ENCODE assay signal across 10 cellular contexts in the genomic region with DNA sequence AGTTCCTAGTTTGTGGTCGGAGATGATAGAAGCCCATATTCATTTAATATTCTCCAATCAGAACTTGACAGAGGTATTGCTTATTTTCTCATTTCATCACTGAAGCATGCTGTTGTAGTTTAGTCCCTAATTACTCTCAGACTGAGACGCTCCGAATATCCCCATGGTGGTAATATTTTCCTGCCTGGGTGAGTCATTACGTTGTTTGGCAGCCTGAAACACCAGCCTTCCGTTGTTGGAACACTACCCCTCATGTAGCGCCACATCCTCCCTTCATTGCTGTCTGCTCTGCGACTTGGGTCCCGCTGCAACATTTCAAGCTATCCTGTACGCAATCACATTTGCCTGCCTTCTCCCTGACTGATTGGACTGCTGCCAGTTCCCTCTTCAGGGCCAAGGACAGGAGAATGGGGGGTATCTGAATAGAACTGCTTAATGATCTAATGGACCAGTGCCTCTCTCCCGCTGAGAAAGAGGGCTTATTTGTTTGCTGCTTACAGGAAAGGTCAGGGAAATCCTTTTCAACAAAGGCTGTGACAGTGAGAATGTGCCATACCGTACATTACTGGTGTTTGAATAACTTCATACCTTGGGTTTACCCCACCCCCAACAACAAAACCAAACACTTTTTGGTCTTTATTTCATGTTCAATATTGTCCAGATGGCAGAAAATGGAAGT.
A peak's percentile ranks its signal among the peaks of the same experiment; 100 is the strongest.
DNase-seq lines count a peak whose midpoint lies in the region; ATAC-seq and TF ChIP-seq lines count a peak whose summit lies in the region.
"Had no signal": no experiment of that assay in that cellular context is flagged by ENCODE, and none has a peak within 500 bp of the region (broad histone marks: within the 10 kb centered on the region; RNA-seq: fewer than 3 reads in every experiment).

No MANE protein-coding gene starts in this region.

- intact Hi-C loops in right cardiac atrium (cut with DNase I) (no loop called here), thyroid gland (cut with DNase I) (no loop called here)
- intact Hi-C loops in activated naive CD4-positive, alpha-beta T cell treated with anti-CD3 and anti-CD28 coated beads for 36 hours (cut with micrococcal nuclease) = no loop called here

- CTCF ChIA-PET in WTC11 (lab: Charles Lee) = no interaction called here
- CTCF ChIA-PET in GM10248 (lab: Yijun Ruan, JAX) = no interaction called here
- CTCF ChIA-PET in activated naive CD4-positive, alpha-beta T cell treated with anti-CD3 and anti-CD28 coated beads for 36 hours (lab: Charles Lee) = no interaction called here

- H3K27ac ChIP-seq in right cardiac atrium (ENCODE audit: low read length) = no peak overlapping the region
- peak overlapping the region; percentile 24 to 43 (median 38) for H3K27ac ChIP-seq in thyroid gland

- POLR2A ChIA-PET in WTC11 (lab: Charles Lee) (no interaction called here), GM10248 (lab: Yijun Ruan, JAX) (no interaction called here)

- no peak for TF ChIP-seq CTCF in WTC11 (IDR thresholded peaks at IDR 0.05)
- TF ChIP-seq CTCF in thyroid gland (IDR thresholded peaks at IDR 0.05) = no peak
- no peak for TF ChIP-seq CTCF in GM10248 (IDR thresholded peaks at IDR 0.05; ENCODE audit: control extremely low read depth, extremely low read depth, low read depth, missing control alignments)

- H3K4me1 ChIP-seq in right cardiac atrium (ENCODE audit: control insufficient read depth, insufficient read depth, low read length) (peaks cover 2% of the 10 kb centered on the region), thyroid gland (peaks cover 14 to 19% of the 10 kb centered on the region in 2 donors)

- no peak for TF ChIP-seq POLR2A in thyroid gland (IDR thresholded peaks at IDR 0.05)

- H3K27me3 ChIP-seq in right cardiac atrium (ENCODE audit: control insufficient read depth, insufficient read depth) (no peaks in the 10 kb centered on the region), thyroid gland (no peaks in the 10 kb centered on the region)

- H3K4me3 ChIP-seq in right cardiac atrium (ENCODE audit: low read length) (no peak overlapping the region), thyroid gland (replicated peaks in 1 of 3) (no peak overlapping the region)

- H3K9me3 ChIP-seq in right cardiac atrium (ENCODE audit: control insufficient read depth, low read length) = no peaks in the 10 kb centered on the region
- no peaks in the 10 kb centered on the region for H3K9me3 ChIP-seq in thyroid gland

- H3K4me3 Mint-ChIP-seq in WTC11 = no peak overlapping the region
- H3K4me3 Mint-ChIP-seq in activated naive CD4-positive, alpha-beta T cell treated with anti-CD3 and anti-CD28 coated beads for 36 hours = no peak overlapping the region

- no peaks in the 10 kb centered on the region for H3K36me3 Mint-ChIP-seq in WTC11
- H3K36me3 Mint-ChIP-seq in activated naive CD4-positive, alpha-beta T cell treated with anti-CD3 and anti-CD28 coated beads for 36 hours (ENCODE audit: low read depth) = no peaks in the 10 kb centered on the region

- ATAC-seq in WTC11 (peak; percentile 32; the same call in 1 of the 2 replicates), right cardiac atrium (peak; percentile 41 to 81)
- ATAC-seq: left lobe of liver had no signal

- H3K36me3 ChIP-seq in thyroid gland = no peaks in the 10 kb centered on the region

- WGBS in right cardiac atrium = 53% methylated on average over 11 of the region's 11 CpGs
- WGBS in thyroid gland, 2 donors = 15 to 22% methylated on average over 11 of the region's 11 CpGs

- no peaks in the 10 kb centered on the region for H3K27me3 Mint-ChIP-seq in WTC11 (ENCODE audit: low read depth)
- H3K27me3 Mint-ChIP-seq in activated naive CD4-positive, alpha-beta T cell treated with anti-CD3 and anti-CD28 coated beads for 36 hours (ENCODE audit: low read depth) = no peaks in the 10 kb centered on the region

- H3K9me3 Mint-ChIP-seq in WTC11 = 0 out of 2 replicates have a peak, but pooled peaks cover 3% of the 10 kb centered on the region
- peaks cover 1% of the 10 kb centered on the region for H3K9me3 Mint-ChIP-seq in activated naive CD4-positive, alpha-beta T cell treated with anti-CD3 and anti-CD28 coated beads for 36 hours

- peaks cover 16% of the 10 kb centered on the region for H3K4me1 Mint-ChIP-seq in WTC11
- no peaks in the 10 kb centered on the region for H3K4me1 Mint-ChIP-seq in activated naive CD4-positive, alpha-beta T cell treated with anti-CD3 and anti-CD28 coated beads for 36 hours (ENCODE audit: low read depth)

- peak; percentile 9 for DNase-seq in NCI-H82 (lab: John Stamatoyannopoulos, UW)
- DNase-seq in NCI-H82 treated with DMSO at 0.1 percent for 48 hours (lab: John Stamatoyannopoulos, UW; ENCODE audit: unreplicated experiment) = no peak
- no peak for DNase-seq in WTC11 (ENCODE audit: low spot score)
- peak in 1 of 3 donors; percentile 34 for DNase-seq in right cardiac atrium
- peak; percentile 59 to 67 for DNase-seq in thyroid gland
- DNase-seq in GM10248 (ENCODE audit: extremely low spot score) = no peak
- DNase-seq in activated naive CD4-positive, alpha-beta T cell treated with anti-CD3 and anti-CD28 coated beads for 36 hours = no peak
- no peak for DNase-seq in NCI-H187 treated with DMSO at 0.1 percent for 48 hours (lab: John Stamatoyannopoulos, UW)
- DNase-seq: activated naive CD4-positive, alpha-beta T cell treated with anti-CD3 and anti-CD28 coated beads, Interleukin-2, amount 50 U/mL, for 16 hours had no signal

- H3K27ac Mint-ChIP-seq in WTC11 = peak overlapping the region; percentile 66; the same call in 1 of the 2 replicates
- no peak overlapping the region for H3K27ac Mint-ChIP-seq in activated naive CD4-positive, alpha-beta T cell treated with anti-CD3 and anti-CD28 coated beads for 36 hours

TF ChIP-seq in WTC11, 78 proteins besides CTCF, POLR2A, EP300 and RAD21:
- no peak for TF ChIP-seq CREB1 (CRISPR knock-in tag; IDR thresholded peaks at IDR 0.05)
- TF ChIP-seq, protein P1, sequence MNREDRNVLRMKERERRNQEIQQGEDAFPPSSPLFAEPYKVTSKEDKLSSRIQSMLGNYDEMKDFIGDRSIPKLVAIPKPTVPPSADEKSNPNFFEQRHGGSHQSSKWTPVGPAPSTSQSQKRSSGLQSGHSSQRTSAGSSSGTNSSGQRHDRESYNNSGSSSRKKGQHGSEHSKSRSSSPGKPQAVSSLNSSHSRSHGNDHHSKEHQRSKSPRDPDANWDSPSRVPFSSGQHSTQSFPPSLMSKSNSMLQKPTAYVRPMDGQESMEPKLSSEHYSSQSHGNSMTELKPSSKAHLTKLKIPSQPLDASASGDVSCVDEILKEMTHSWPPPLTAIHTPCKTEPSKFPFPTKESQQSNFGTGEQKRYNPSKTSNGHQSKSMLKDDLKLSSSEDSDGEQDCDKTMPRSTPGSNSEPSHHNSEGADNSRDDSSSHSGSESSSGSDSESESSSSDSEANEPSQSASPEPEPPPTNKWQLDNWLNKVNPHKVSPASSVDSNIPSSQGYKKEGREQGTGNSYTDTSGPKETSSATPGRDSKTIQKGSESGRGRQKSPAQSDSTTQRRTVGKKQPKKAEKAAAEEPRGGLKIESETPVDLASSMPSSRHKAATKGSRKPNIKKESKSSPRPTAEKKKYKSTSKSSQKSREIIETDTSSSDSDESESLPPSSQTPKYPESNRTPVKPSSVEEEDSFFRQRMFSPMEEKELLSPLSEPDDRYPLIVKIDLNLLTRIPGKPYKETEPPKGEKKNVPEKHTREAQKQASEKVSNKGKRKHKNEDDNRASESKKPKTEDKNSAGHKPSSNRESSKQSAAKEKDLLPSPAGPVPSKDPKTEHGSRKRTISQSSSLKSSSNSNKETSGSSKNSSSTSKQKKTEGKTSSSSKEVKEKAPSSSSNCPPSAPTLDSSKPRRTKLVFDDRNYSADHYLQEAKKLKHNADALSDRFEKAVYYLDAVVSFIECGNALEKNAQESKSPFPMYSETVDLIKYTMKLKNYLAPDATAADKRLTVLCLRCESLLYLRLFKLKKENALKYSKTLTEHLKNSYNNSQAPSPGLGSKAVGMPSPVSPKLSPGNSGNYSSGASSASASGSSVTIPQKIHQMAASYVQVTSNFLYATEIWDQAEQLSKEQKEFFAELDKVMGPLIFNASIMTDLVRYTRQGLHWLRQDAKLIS (CRISPR knock-in tag; IDR thresholded peaks at IDR 0.05; ENCODE audit: borderline replicate concordance) = no peak
- TF ChIP-seq, protein P2, sequence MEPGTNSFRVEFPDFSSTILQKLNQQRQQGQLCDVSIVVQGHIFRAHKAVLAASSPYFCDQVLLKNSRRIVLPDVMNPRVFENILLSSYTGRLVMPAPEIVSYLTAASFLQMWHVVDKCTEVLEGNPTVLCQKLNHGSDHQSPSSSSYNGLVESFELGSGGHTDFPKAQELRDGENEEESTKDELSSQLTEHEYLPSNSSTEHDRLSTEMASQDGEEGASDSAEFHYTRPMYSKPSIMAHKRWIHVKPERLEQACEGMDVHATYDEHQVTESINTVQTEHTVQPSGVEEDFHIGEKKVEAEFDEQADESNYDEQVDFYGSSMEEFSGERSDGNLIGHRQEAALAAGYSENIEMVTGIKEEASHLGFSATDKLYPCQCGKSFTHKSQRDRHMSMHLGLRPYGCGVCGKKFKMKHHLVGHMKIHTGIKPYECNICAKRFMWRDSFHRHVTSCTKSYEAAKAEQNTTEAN (CRISPR knock-in tag; IDR thresholded peaks at IDR 0.05) = no peak
- TF ChIP-seq SMAD4 (CRISPR knock-in tag; IDR thresholded peaks at IDR 0.05) = no peak
- no peak for TF ChIP-seq ATF1 (CRISPR knock-in tag; IDR thresholded peaks at IDR 0.05)
- TF ChIP-seq ZNF138 (CRISPR knock-in tag; conservative IDR thresholded peaks at IDR 0.05) = no peak
- no peak for TF ChIP-seq ETV6 (CRISPR knock-in tag; IDR thresholded peaks at IDR 0.05)
- TF ChIP-seq, protein P3, sequence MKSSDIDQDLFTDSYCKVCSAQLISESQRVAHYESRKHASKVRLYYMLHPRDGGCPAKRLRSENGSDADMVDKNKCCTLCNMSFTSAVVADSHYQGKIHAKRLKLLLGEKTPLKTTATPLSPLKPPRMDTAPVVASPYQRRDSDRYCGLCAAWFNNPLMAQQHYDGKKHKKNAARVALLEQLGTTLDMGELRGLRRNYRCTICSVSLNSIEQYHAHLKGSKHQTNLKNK (CRISPR knock-in tag; IDR thresholded peaks at IDR 0.05) = no peak
- no peak for TF ChIP-seq JAZF1 (CRISPR knock-in tag; IDR thresholded peaks at IDR 0.05)
- no peak for TF ChIP-seq OVOL2 (CRISPR knock-in tag; IDR thresholded peaks at IDR 0.05; ENCODE audit: borderline replicate concordance)
TF ChIP-seq in WTC11: peak in this region for 0.

Comparison
In these comparisons a context has a peak if more than half of its experiments do, and no peak if none do; other contexts are left out.
1. DNase-seq: peak in NCI-H82 (single experiment) and thyroid gland (2 of 2); none in NCI-H82 treated with DMSO at 0.1 percent for 48 hours (single experiment), WTC11 (single experiment), GM10248 (single experiment), activated naive CD4-positive, alpha-beta T cell treated with anti-CD3 and anti-CD28 coated beads for 36 hours (single experiment) and NCI-H187 treated with DMSO at 0.1 percent for 48 hours (single experiment).